Comparison of ENCODE assay signal across 21 cellular contexts in genomic region chr1:17678011-17678410, GRCh38.
"Had no signal": no experiment of that assay in that cellular context is flagged by ENCODE, and none has a peak within 500 bp of the region (broad histone marks: within the 10 kb centered on the region; RNA-seq: fewer than 3 reads in every experiment).

No MANE protein-coding gene starts in this region.

- H3K27me3 ChIP-seq: esophagus muscularis mucosa, gastrocnemius medialis, heart right ventricle, pancreas, tibial nerve, upper lobe of right lung, vagina had no signal

- FAIRE-seq: endometrium, islet of Langerhans, pancreas had no signal

- H3K4me2 ChIP-seq: smooth muscle cell had no signal

- H3K4me1 ChIP-seq: pancreas, upper lobe of right lung had no signal

- H3K36me3 ChIP-seq: gastrocnemius medialis, vagina had no signal

- ATAC-seq: gastrocnemius medialis; heart right ventricle; mucosa of descending colon; naive thymus-derived CD8-positive, alpha-beta T cell; right cardiac atrium; upper lobe of right lung had no signal

- H3K27ac ChIP-seq: epithelial cell of prostate, esophagus muscularis mucosa, gastrocnemius medialis, heart right ventricle, pancreas, tibial nerve, upper lobe of right lung, vagina had no signal

- DNase-seq: effector memory CD4-positive, alpha-beta T cell; gastrocnemius medialis; heart right ventricle; hypothalamus; kidney glomerular epithelial cell; mammary epithelial cell; mucosa of descending colon; naive thymus-derived CD8-positive, alpha-beta T cell; nucleus accumbens; pancreas; stimulated activated CD4-positive, alpha-beta T cell treated with anti-CD3 and anti-CD28 coated beads, Interleukin-2, amount 100 ng/mL, for 48 hours; stimulated activated naive CD4-positive, alpha-beta T cell treated with Interleukin-2 at 50 U/mL for 16 hours; upper lobe of right lung had no signal

- H3K4me3 ChIP-seq: esophagus muscularis mucosa, gastrocnemius medialis, heart right ventricle, mucosa of descending colon, pancreas, smooth muscle cell, tibial nerve, upper lobe of right lung, vagina had no signal

- H3K9me3 ChIP-seq: esophagus muscularis mucosa, gastrocnemius medialis, heart right ventricle, mucosa of descending colon, pancreas, tibial nerve, upper lobe of right lung, vagina had no signal
